In the genomic region with DNA sequence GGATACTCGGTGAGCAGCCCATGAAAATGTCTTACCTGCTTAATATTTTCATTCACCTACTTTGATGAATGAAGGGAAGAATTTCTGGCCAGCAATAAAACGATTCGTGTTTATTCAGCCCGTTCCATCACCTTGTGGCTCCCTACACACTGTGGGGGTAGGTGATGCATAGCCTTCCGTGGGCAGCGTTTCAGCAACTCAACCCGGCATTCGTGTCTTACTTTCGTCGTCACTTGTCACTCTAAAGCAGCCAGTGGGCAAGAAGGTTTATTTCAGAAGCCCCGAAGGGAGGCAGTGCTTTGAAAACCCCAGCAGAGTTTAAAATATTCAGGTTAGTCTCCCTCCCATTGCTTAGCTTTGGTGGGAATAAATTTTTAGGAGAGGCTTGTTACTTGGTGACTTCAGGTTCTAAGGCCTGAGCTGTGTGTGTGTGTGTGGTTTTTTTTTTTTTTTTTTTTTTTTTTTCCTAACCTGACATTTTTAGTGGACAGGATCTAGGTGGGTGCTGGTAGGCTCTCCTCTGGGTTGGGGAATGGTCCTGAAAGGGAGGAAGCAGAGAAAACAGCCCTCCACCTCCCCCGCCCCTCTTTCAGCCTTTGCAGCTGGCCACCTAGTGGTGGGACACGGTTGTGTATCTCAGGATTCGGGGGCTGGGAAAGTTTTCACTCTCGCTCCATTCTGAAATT, we compare ENCODE assay signal across 8 cellular contexts. TPM values are rescaled to one million over a fixed set of nuclear protein-coding genes. Genes with fewer than 3 reads are reported as not detected.
A peak's percentile ranks its signal among the peaks of the same experiment; 100 is the strongest.
DNase-seq lines count a peak whose midpoint lies in the region; ATAC-seq and TF ChIP-seq lines count a peak whose summit lies in the region.

No MANE protein-coding gene starts in this region.

- no peak overlapping the region for H3K9ac ChIP-seq in MM.1S (ENCODE audit: low read length)

- H3F3A ChIP-seq in MM.1S (ENCODE audit: insufficient read depth, low read length): peaks cover 26% of the 10 kb centered on the region

- H3K4me2 ChIP-seq in MM.1S (ENCODE audit: low read depth, low read length): peak overlapping the region; percentile 98; the same call in 1 of the 2 replicates

- 0 out of 2 replicates have a peak, but pooled peaks cover 6% of the 10 kb centered on the region for H3K79me2 ChIP-seq in MM.1S (ENCODE audit: low read length)

- intact Hi-C loops in dorsolateral prefrontal cortex (cut with DNase I) (loop anchor here (2.0 to 10.0 kb wide), 5 partner anchors 42 to 686 kb away; partner anchors contain the start of genes TIAL1 (in 2 of the 2), SEC23IP (in 1 of the 2) and SFXN4 (in 1 of the 2)), lower lobe of right lung (cut with DNase I) (loop anchor here (10.0 kb wide), 1 partner anchor 46 kb away; no protein-coding TSS in a partner anchor)

- H3K9me3 ChIP-seq in MM.1S (replicated peaks; ENCODE audit: insufficient read depth, low read length) (no peaks in the 10 kb centered on the region), lower lobe of right lung (no peaks in the 10 kb centered on the region)

- H3K27ac ChIP-seq in MM.1S (ENCODE audit: low read length) (no peak overlapping the region), dorsolateral prefrontal cortex (peak overlapping the region in 41 of 59 donors; percentile 8 to 99 (median 93)), lower lobe of right lung (peak overlapping the region; percentile 84)

- DNase-seq in GM06990 (ENCODE audit: extremely low read depth, insufficient read length) (peak; percentile 25), MM.1S (no peak), dorsolateral prefrontal cortex (peak; percentile 29 to 66 (median 58)), lower lobe of right lung (peak; percentile 70), NCI-H774 (lab: John Stamatoyannopoulos, UW) (no peak)
- peak; percentile 53 for DNase-seq in activated CD4-positive, alpha-beta T cell treated with anti-CD3 and anti-CD28 coated beads, Interleukin-2, amount 50 U/mL, for 1 hour
- DNase-seq in stimulated activated CD4-positive, alpha-beta T cell treated with anti-CD3 and anti-CD28 coated beads, TNF-alpha, amount 100 ng/mL, for 24 hours (ENCODE audit: low read depth in 3 of 3): peak in 2 of 3 experiments; percentile 47 to 57

- H3K9me2 ChIP-seq in MM.1S (replicated peaks; ENCODE audit: insufficient read depth, low read length): no peaks in the 10 kb centered on the region

- no peaks in the 10 kb centered on the region; the same call in 1 of the 2 replicates for H3K36me3 ChIP-seq in GM06990 (ENCODE audit: control insufficient read depth, insufficient read depth, low read length)
- no peaks in the 10 kb centered on the region for H3K36me3 ChIP-seq in MM.1S (replicated peaks; ENCODE audit: insufficient read depth, low read length)
- no peaks in the 10 kb centered on the region for H3K36me3 ChIP-seq in lower lobe of right lung

- H3K4me1 ChIP-seq in MM.1S (ENCODE audit: low read length): peaks cover 41% of the 10 kb centered on the region
- peaks cover 62% of the 10 kb centered on the region for H3K4me1 ChIP-seq in lower lobe of right lung

- H3K4me3 ChIP-seq in GM06990 (replicated peaks; ENCODE audit: low read depth, low read length) (peak overlapping the region; percentile 81), MM.1S (ENCODE audit: low read length) (no peak overlapping the region), dorsolateral prefrontal cortex (peak overlapping the region; percentile 57 to 94 (median 84)), lower lobe of right lung (peak overlapping the region; percentile 79)

- TF ChIP-seq CTCF in GM06990 (IDR thresholded peaks at IDR 0.05; ENCODE audit: insufficient read depth, low read length, poor library complexity, severe bottlenecking): peak; percentile 94
- TF ChIP-seq CTCF in MM.1S (IDR thresholded peaks at IDR 0.05; ENCODE audit: low read length): peak; percentile 81
- TF ChIP-seq CTCF in dorsolateral prefrontal cortex (IDR thresholded peaks at IDR 0.05 in 54 of 56, conservative IDR thresholded peaks at IDR 0.05 in 2 of 56; ENCODE audit: low read depth in 1 of 56, partially characterized antibody in 56 of 56): peak; percentile 61 to 84 (median 76)
- TF ChIP-seq CTCF in lower lobe of right lung (IDR thresholded peaks at IDR 0.05): peak; percentile 71

- H2AFZ ChIP-seq in MM.1S (ENCODE audit: low read length): no peak overlapping the region

- H4K20me1 ChIP-seq in MM.1S (ENCODE audit: insufficient read depth, low read length): no peaks in the 10 kb centered on the region

- H3K27me3 ChIP-seq in GM06990 (replicated peaks; ENCODE audit: control insufficient read depth, insufficient read depth, low read length) (no peaks in the 10 kb centered on the region), MM.1S (replicated peaks; ENCODE audit: insufficient read depth, low read length) (no peaks in the 10 kb centered on the region), dorsolateral prefrontal cortex (no peaks in the 10 kb centered on the region), lower lobe of right lung (ENCODE audit: low read depth) (no peaks in the 10 kb centered on the region)

- ATAC-seq in lower lobe of right lung (peak in 1 of 2 donors; percentile 25), HG02678 (IDR thresholded peaks at IDR 0.05; ENCODE audit: unreplicated experiment) (no peak)

RNA-seq across cellular contexts. Expression of gene GRK5, which starts 1.8 kb away (rescaled TPM):
- total RNA-seq in dorsolateral prefrontal cortex (10 to 100 TPM in 113 of 120 experiments, 1 to 10 TPM in 7; 5.5 to 27.8 (median 14.1) TPM), lower lobe of right lung (68.7 TPM)

RNA-seq across cellular contexts. Expression of gene PRDX3, which starts 30.6 kb away (rescaled TPM):
- 100 to 1,000 TPM in 10 of 120 experiments, 10 to 100 TPM in 110; 62.3 to 112 (median 87.0) TPM for total RNA-seq in dorsolateral prefrontal cortex
- 82.0 TPM for total RNA-seq in lower lobe of right lung

RNA-seq across cellular contexts. Expression of gene SFXN4, which starts 43.7 kb away (rescaled TPM):
- total RNA-seq in dorsolateral prefrontal cortex (10 to 100 TPM; 22.4 to 49.6 (median 31.7) TPM), lower lobe of right lung (14.6 TPM)

Comparison
In these comparisons a context has a peak if more than half of its experiments do, and no peak if none do; other contexts are left out.
1. DNase-seq: peak in GM06990 (single experiment), activated CD4-positive, alpha-beta T cell treated with anti-CD3 and anti-CD28 coated beads, Interleukin-2, amount 50 U/mL, for 1 hour (single experiment), dorsolateral prefrontal cortex (10 of 10), lower lobe of right lung (single experiment) and stimulated activated CD4-positive, alpha-beta T cell treated with anti-CD3 and anti-CD28 coated beads, TNF-alpha, amount 100 ng/mL, for 24 hours (2 of 3); none in MM.1S (single experiment) and NCI-H774 (single experiment).
2. Peak in every context shown above with its lines, with median percentiles within 50 percentile points of each other: CTCF ChIP-seq.